ENCODE assay signal across 8 cellular contexts in the genomic region with DNA sequence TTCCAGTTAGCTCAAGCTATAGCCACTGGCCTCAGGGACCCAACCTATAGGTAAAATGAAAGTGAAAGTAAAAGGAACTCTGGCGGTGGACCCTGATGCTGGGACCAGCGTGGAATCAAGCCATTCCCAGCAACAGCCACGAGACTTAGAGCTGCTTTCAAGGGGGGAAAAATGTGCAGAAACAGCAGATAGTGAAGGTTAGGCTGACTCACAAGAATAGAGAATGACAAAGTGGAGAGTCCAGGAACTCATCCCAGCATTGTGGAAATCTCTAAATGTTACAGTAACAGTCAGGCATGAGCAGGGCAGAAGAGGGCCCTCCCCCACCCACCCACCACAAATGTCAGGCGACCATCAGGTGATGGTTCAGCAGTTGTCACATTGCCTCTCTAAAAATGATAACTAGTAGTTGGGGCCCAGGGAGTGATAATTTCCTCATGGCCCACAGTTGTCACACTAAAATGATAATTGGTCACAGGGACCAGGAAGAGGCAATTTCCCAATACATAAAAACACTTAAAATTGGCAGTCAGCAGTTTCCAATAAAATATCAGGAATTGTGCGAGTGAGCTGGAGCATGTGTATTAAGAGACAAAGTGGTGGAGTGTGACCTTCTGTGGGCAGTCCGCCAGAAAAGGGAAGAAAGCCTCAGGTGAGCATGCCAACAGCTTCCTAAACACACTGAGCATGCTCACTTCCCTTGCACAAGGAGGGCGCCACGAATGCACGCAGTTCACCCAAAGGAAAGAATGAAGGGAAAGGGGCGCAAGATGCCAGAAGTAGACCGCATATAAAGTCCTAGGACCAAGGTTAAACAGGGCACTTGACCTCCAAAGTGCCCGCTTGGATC.
A peak's percentile ranks its signal among the peaks of the same experiment; 100 is the strongest.
DNase-seq lines count a peak whose midpoint lies in the region; ATAC-seq and TF ChIP-seq lines count a peak whose summit lies in the region.

No MANE protein-coding gene starts in this region.

- H3K4me1 ChIP-seq in left ventricle myocardium inferior (no peaks in the 10 kb centered on the region), mammary epithelial cell (ENCODE audit: insufficient read depth, low read length) (no peaks in the 10 kb centered on the region), osteoblast (ENCODE audit: insufficient read depth, low read length) (peaks cover 18% of the 10 kb centered on the region), esophagus squamous epithelium (no peaks in the 10 kb centered on the region)

- no peaks in the 10 kb centered on the region for H3K27me3 ChIP-seq in left ventricle myocardium inferior (ENCODE audit: low read depth)
- no peaks in the 10 kb centered on the region for H3K27me3 ChIP-seq in mammary epithelial cell (ENCODE audit: insufficient read depth, low read length)
- H3K27me3 ChIP-seq in osteoblast (ENCODE audit: insufficient read depth, low read length), result no peaks in the 10 kb centered on the region
- H3K27me3 ChIP-seq in esophagus squamous epithelium, result no peaks in the 10 kb centered on the region

- intact Hi-C loops in left ventricle myocardium inferior (cut with micrococcal nuclease), result no loop called here
- intact Hi-C loops in Right ventricle myocardium superior (cut with DNase I), result no loop called here
- intact Hi-C loops in mammary epithelial cell (cut with micrococcal nuclease), result no loop called here
- intact Hi-C loops in esophagus squamous epithelium (cut with DNase I), result no loop called here

- H3K9ac ChIP-seq in mammary epithelial cell (ENCODE audit: insufficient read depth, low read length), result no peak overlapping the region

- peak overlapping the region; percentile 6 for H3K4me2 ChIP-seq in mammary epithelial cell (ENCODE audit: insufficient read depth, low read depth, low read length)
- peak overlapping the region; percentile 79 for H3K4me2 ChIP-seq in osteoblast (ENCODE audit: insufficient read depth, low read length)

- H3K9me3 ChIP-seq in left ventricle myocardium inferior (replicated peaks) (no peaks in the 10 kb centered on the region), mammary epithelial cell (replicated peaks; ENCODE audit: insufficient read depth, low read length) (peaks cover 3% of the 10 kb centered on the region), osteoblast (ENCODE audit: low read depth, low read length) (no peaks in the 10 kb centered on the region), esophagus squamous epithelium (no peaks in the 10 kb centered on the region)

- H3K79me2 ChIP-seq in mammary epithelial cell (ENCODE audit: insufficient read depth, low read length), result no peaks in the 10 kb centered on the region
- H3K79me2 ChIP-seq in osteoblast (ENCODE audit: insufficient read depth, low read length), result no peaks in the 10 kb centered on the region

- 84% methylated on average over 11 of the region's 12 CpGs for WGBS in mammary epithelial cell (ENCODE audit: low coverage, missing lambda C conversion rate)
- 76 to 80% methylated on average over 12 of the region's 12 CpGs for WGBS in esophagus squamous epithelium, 2 donors

- TF ChIP-seq CTCF in left ventricle myocardium inferior (IDR thresholded peaks at IDR 0.05; ENCODE audit: borderline replicate concordance) (no peak), mammary epithelial cell (conservative IDR thresholded peaks at IDR 0.05 in 1 of 2, IDR thresholded peaks at IDR 0.05 in 1 of 2; ENCODE audit: extremely low read depth in 1 of 2, insufficient read depth in 1 of 2, low read depth in 1 of 2, low read length in 2 of 2) (no peak), osteoblast (IDR thresholded peaks at IDR 0.05; ENCODE audit: extremely low read depth, low read depth, low read length) (no peak), esophagus squamous epithelium (IDR thresholded peaks at IDR 0.05) (no peak)

- CTCF ChIA-PET in mammary epithelial cell (lab: Charles Lee; ENCODE audit: low non-redundant PET), result no interaction called here

- dilution Hi-C loops in mammary epithelial cell (cut with HindIII; ENCODE audit: low sequenced_read_pairs), result no loop called here

- H3K4me3 ChIP-seq in left ventricle myocardium inferior (peak overlapping the region; percentile 44), mammary epithelial cell (replicated peaks in 1 of 3; ENCODE audit: insufficient read depth in 1 of 3, low read depth in 2 of 3, low read length in 3 of 3) (no peak overlapping the region), osteoblast (ENCODE audit: insufficient read depth, low read length) (peak overlapping the region; percentile 55), esophagus squamous epithelium (peak overlapping the region in 1 of 4 donors; percentile 37)

- H4K20me1 ChIP-seq in mammary epithelial cell (ENCODE audit: insufficient read depth, low read length), result no peaks in the 10 kb centered on the region
- no peaks in the 10 kb centered on the region for H4K20me1 ChIP-seq in osteoblast (ENCODE audit: insufficient read depth, low read length)

- H3K27ac ChIP-seq in left ventricle myocardium inferior (replicated peaks) (no peak overlapping the region), mammary epithelial cell (ENCODE audit: insufficient read depth, low read depth, low read length) (no peak overlapping the region), osteoblast (ENCODE audit: low read depth, low read length) (peak overlapping the region; percentile 50), esophagus squamous epithelium (no peak overlapping the region)

- TF ChIP-seq POLR2A in esophagus squamous epithelium (IDR thresholded peaks at IDR 0.05), result no peak

- no peaks in the 10 kb centered on the region for H3K36me3 ChIP-seq in left ventricle myocardium inferior
- H3K36me3 ChIP-seq in mammary epithelial cell (ENCODE audit: insufficient read depth, low read length), result no peaks in the 10 kb centered on the region
- no peaks in the 10 kb centered on the region for H3K36me3 ChIP-seq in osteoblast (ENCODE audit: insufficient read depth, low read length)
- no peaks in the 10 kb centered on the region for H3K36me3 ChIP-seq in esophagus squamous epithelium

- H2AFZ ChIP-seq in mammary epithelial cell (ENCODE audit: low read depth, low read length) (no peak overlapping the region), osteoblast (ENCODE audit: low read length) (peak overlapping the region; percentile 79)

- no peak for DNase-seq in left ventricle myocardium inferior
- DNase-seq in Right ventricle myocardium superior, result no peak
- DNase-seq in NCI-H774 (lab: John Stamatoyannopoulos, UW), result peak; percentile 45
- no peak for DNase-seq in mammary epithelial cell
- DNase-seq in osteoblast (ENCODE audit: insufficient read length, low spot score, missing footprints), result peak; percentile 46
- no peak for DNase-seq in esophagus squamous epithelium (lab: John Stamatoyannopoulos, UW)

- no peak for ATAC-seq in Right ventricle myocardium superior (ENCODE audit: poor library complexity)
- ATAC-seq in GM19324 (IDR thresholded peaks at IDR 0.05; ENCODE audit: low FRiP score, unreplicated experiment), result no peak
- ATAC-seq in HG03342 (IDR thresholded peaks at IDR 0.05; ENCODE audit: unreplicated experiment), result no peak

- in situ Hi-C loops in mammary epithelial cell (cut with MboI; ENCODE audit: low sequenced_read_pairs in 2 of 2), result no loop called here

- no TSS peak for BruUV-seq in mammary epithelial cell (replicated peaks; lab: Mats Ljungman, UMichigan)

Comparison
In these comparisons a context has a peak if more than half of its experiments do, and no peak if none do; other contexts are left out.
1. DNase-seq: peak in NCI-H774 (single experiment) and osteoblast (single experiment); none in left ventricle myocardium inferior (single experiment), Right ventricle myocardium superior (single experiment), mammary epithelial cell (single experiment) and esophagus squamous epithelium (single experiment).
2. H3K4me3 ChIP-seq: peak in left ventricle myocardium inferior (single experiment) and osteoblast (single experiment); none in mammary epithelial cell (0 of 3).